ENCODE assay signal across 1 cellular context in genomic region chr14:76975865-76976622, GRCh38.
TF ChIP-seq lines count a peak whose summit lies in the region.

No MANE protein-coding gene starts in this region.

TF ChIP-seq in H1, 55 proteins besides CTCF, POLR2A, EP300 and RAD21:
- TF ChIP-seq POU5F1 (IDR thresholded peaks at IDR 0.05; ENCODE audit: low read depth, low read length) (no peak), HDAC6 (IDR thresholded peaks at IDR 0.05; ENCODE audit: low read depth, low read length) (no peak), TAF7 (optimal IDR thresholded peaks at IDR 0.05; ENCODE audit: borderline replicate concordance, low read depth, low read length) (no peak), BCL11A (IDR thresholded peaks at IDR 0.05; ENCODE audit: low read depth in 2 of 2, low read length in 2 of 2) (no peak), BRCA1 (IDR thresholded peaks at IDR 0.05; ENCODE audit: low read depth, low read length) (no peak), ATF2 (IDR thresholded peaks at IDR 0.05; ENCODE audit: low read length) (no peak), BACH1 (IDR thresholded peaks at IDR 0.05; ENCODE audit: low read length) (no peak), SIN3A (conservative IDR thresholded peaks at IDR 0.05 in 1 of 2, IDR thresholded peaks at IDR 0.05 in 1 of 2; ENCODE audit: low read depth in 1 of 2, low read length in 2 of 2) (no peak), CEBPB (IDR thresholded peaks at IDR 0.05; ENCODE audit: low read depth, low read length) (no peak), GTF2F1 (IDR thresholded peaks at IDR 0.05; ENCODE audit: borderline replicate concordance, low read depth, low read length) (no peak), KDM1A (IDR thresholded peaks at IDR 0.05; ENCODE audit: borderline replicate concordance, low read length) (no peak), TCF12 (IDR thresholded peaks at IDR 0.05; ENCODE audit: low read depth, low read length) (no peak), ATF3 (IDR thresholded peaks at IDR 0.05; ENCODE audit: insufficient read depth, low read depth, low read length) (no peak), CHD1 (IDR thresholded peaks at IDR 0.05; ENCODE audit: low read depth, low read length) (no peak)
